In genomic region chr3:130095858-130096257, GRCh38 we compare ENCODE assay signal across 8 cellular contexts. TPM values are rescaled to one million over a fixed set of nuclear protein-coding genes. Genes with fewer than 3 reads are reported as not detected.
"Had no signal": no experiment of that assay in that cellular context is flagged by ENCODE, and none has a peak within 500 bp of the region (broad histone marks: within the 10 kb centered on the region; RNA-seq: fewer than 3 reads in every experiment).

No MANE protein-coding gene starts in this region.

RNA-seq across cellular contexts. Expression of gene ALG1L2, which starts 14.2 kb away (rescaled TPM):
- total RNA-seq: activated naive CD4-positive, alpha-beta T cell treated with anti-CD3 and anti-CD28 coated beads for 36 hours; glomerular endothelial cell; lower leg skin; prostate gland; temporal lobe had no signal
- polyA plus RNA-seq: adipose tissue; naive thymus-derived CD4-positive, alpha-beta T cell; urinary bladder had no signal
